In the genomic region with DNA sequence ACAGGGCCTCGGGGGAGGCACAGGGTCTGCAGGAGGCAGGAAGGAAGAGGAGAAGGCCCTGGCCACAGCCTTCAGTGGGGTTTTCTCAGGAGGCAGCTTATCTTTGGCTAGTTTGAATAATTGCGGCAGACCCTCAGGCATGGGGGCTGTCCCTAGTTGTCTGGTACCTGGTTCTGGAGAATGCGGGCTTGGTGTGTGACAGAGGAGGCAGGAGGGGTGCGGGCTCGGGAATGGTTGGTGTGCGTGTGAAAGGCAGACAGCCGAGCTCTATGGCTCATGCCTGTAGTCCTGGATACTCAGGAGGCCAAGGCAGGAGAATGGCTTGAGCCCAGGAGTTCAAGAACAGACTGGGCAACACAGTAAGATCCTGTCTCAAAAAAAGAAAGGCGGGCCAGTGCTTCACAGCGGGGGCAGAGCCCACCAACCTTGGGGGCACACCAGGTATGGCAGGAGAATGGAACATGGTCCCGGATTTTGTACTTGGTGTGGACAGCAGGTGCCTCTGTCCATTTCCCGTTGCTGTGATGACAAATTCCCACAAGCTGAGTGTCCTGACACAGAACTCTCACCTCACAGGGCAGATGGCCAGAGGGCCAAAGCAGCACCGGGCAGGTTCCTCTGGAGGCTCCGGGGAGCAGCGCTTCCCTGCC, we compare ENCODE assay signal across 15 cellular contexts.
DNase-seq lines count a peak whose midpoint lies in the region; ATAC-seq and TF ChIP-seq lines count a peak whose summit lies in the region.
"Had no signal": no experiment of that assay in that cellular context is flagged by ENCODE, and none has a peak within 500 bp of the region (broad histone marks: within the 10 kb centered on the region; RNA-seq: fewer than 3 reads in every experiment).

No MANE protein-coding gene starts in this region.

- H3K9ac ChIP-seq in BLaER1 = no peak overlapping the region

- 77 to 88% (median 82%) methylated on average over 14 of the region's 14 CpGs for WGBS in spleen, 5 donors

- H3K4me1 ChIP-seq in BLaER1 (peaks cover 50% of the 10 kb centered on the region), spleen (no peaks in the 10 kb centered on the region)

- H3K27me3 ChIP-seq in BLaER1 (no peaks in the 10 kb centered on the region; the same call in 1 of the 2 replicates), H7 (ENCODE audit: control insufficient read depth, insufficient read depth, low read length) (no peaks in the 10 kb centered on the region), spleen (replicated peaks in 1 of 7) (peaks cover 0 to 20% (median 0%) of the 10 kb centered on the region in 7 donors)

- H3K4me3 ChIP-seq in BLaER1 = no peak overlapping the region
- H3K4me3 ChIP-seq in H7 (ENCODE audit: insufficient read depth, low read depth, low read length) = no peak overlapping the region
- no peak overlapping the region for H3K4me3 ChIP-seq in spleen

- no peak for ATAC-seq in HG03354 (IDR thresholded peaks at IDR 0.05; ENCODE audit: poor library complexity, severe bottlenecking, unreplicated experiment)

- no peak for TF ChIP-seq CTCF in spleen (IDR thresholded peaks at IDR 0.05 in 8 of 11, conservative IDR thresholded peaks at IDR 0.05 in 3 of 11)

- H3K36me3 ChIP-seq in BLaER1 (no peaks in the 10 kb centered on the region), H7 (replicated peaks; ENCODE audit: control insufficient read depth, insufficient read depth, low read length) (no peaks in the 10 kb centered on the region), spleen (no peaks in the 10 kb centered on the region)

- intact Hi-C loops in spleen (cut with DNase I; ENCODE audit: low total_unique reads) = no loop called here

- peaks cover 4% of the 10 kb centered on the region; the same call in 1 of the 2 replicates for H4K20me1 ChIP-seq in BLaER1

- H3K9me3 ChIP-seq in BLaER1 (no peaks in the 10 kb centered on the region), spleen (no peaks in the 10 kb centered on the region)

- TF ChIP-seq POLR2A in spleen (IDR thresholded peaks at IDR 0.05) = no peak

- no peak overlapping the region; the same call in 1 of the 2 replicates for H3K27ac ChIP-seq in BLaER1
- H3K27ac ChIP-seq in spleen = no peak overlapping the region
- H3K27ac ChIP-seq: C4-2B had no signal

- H3K4me2 ChIP-seq in BLaER1 = peak overlapping the region; percentile 77

- DNase-seq in H7 = peak; percentile 16
- DNase-seq in islet precursor cell = peak; percentile 6
- peak; percentile 47 for DNase-seq in spleen
- DNase-seq in DMS 273 treated with DMSO at 0.1 percent for 48 hours (lab: John Stamatoyannopoulos, UW) = no peak
- no peak for DNase-seq in NCI-H2107 (lab: John Stamatoyannopoulos, UW)
- DNase-seq: ACHN; CD4-positive, alpha-beta memory T cell; DMS153; DMS79 treated with DMSO at 0.1 percent for 48 hours; EL; GDM1; IMR-90 had no signal

Comparison
In these comparisons a context has a peak if more than half of its experiments do, and no peak if none do; other contexts are left out.
1. DNase-seq: peak in H7 (single experiment), islet precursor cell (single experiment) and spleen (single experiment); none in DMS 273 treated with DMSO at 0.1 percent for 48 hours (single experiment) and NCI-H2107 (single experiment).